Comparison of ENCODE assay signal across 8 cellular contexts in genomic region chr1:244964112-244964971, GRCh38.
A peak's percentile ranks its signal among the peaks of the same experiment; 100 is the strongest.
DNase-seq lines count a peak whose midpoint lies in the region; ATAC-seq and TF ChIP-seq lines count a peak whose summit lies in the region.

No MANE protein-coding gene starts in this region.

- POLR2A ChIA-PET in naive thymus-derived CD8-positive, alpha-beta T cell (lab: Charles Lee) = interaction anchor here (0.5 to 2.7 kb wide), 5 partner anchors 46 to 167 kb away, joined by 3 to 11 read pairs (median 3); partner anchors contain the start of gene HNRNPU

- peaks cover 22% of the 10 kb centered on the region for H3K4me1 Mint-ChIP-seq in activated T-cell treated with anti-CD3 and anti-CD28 coated beads, Interleukin-2, amount 50 U/mL, for 4 hours (ENCODE audit: low read depth)
- H3K4me1 Mint-ChIP-seq in endothelial cell (ENCODE audit: unreplicated experiment) = peaks cover 35% of the 10 kb centered on the region
- H3K4me1 Mint-ChIP-seq in naive thymus-derived CD8-positive, alpha-beta T cell = peaks cover 4 to 37% (median 19%) of the 10 kb centered on the region in 4 donors

- no peak overlapping the region for H3K4me3 Mint-ChIP-seq in activated T-cell treated with anti-CD3 and anti-CD28 coated beads, Interleukin-2, amount 50 U/mL, for 4 hours
- H3K4me3 Mint-ChIP-seq in endothelial cell (ENCODE audit: unreplicated experiment) = no peak overlapping the region
- peak overlapping the region in 3 of 10 donors; percentile 12 to 29 (median 15) for H3K4me3 Mint-ChIP-seq in naive thymus-derived CD8-positive, alpha-beta T cell

- H3K27me3 Mint-ChIP-seq in activated T-cell treated with anti-CD3 and anti-CD28 coated beads, Interleukin-2, amount 50 U/mL, for 4 hours (ENCODE audit: low read depth) = no peaks in the 10 kb centered on the region
- peaks cover 7% of the 10 kb centered on the region for H3K27me3 Mint-ChIP-seq in endothelial cell (ENCODE audit: unreplicated experiment)
- no peaks in the 10 kb centered on the region for H3K27me3 Mint-ChIP-seq in naive thymus-derived CD8-positive, alpha-beta T cell

- H3K27ac Mint-ChIP-seq in endothelial cell (ENCODE audit: unreplicated experiment) = peak overlapping the region; percentile 85
- peak overlapping the region in 7 of 10 donors; percentile 29 to 82 (median 53) for H3K27ac Mint-ChIP-seq in naive thymus-derived CD8-positive, alpha-beta T cell

- no peak for TF ChIP-seq CTCF in endothelial cell (IDR thresholded peaks at IDR 0.05; ENCODE audit: unreplicated experiment)

- peak; percentile 25 to 28 for DNase-seq in activated T-cell treated with anti-CD3 and anti-CD28 coated beads, Interleukin-2, amount 50 U/mL, for 48 hours
- no peak for DNase-seq in activated T-cell treated with anti-CD3 and anti-CD28 coated beads, Interleukin-2, amount 50 U/mL, for 4 hours
- DNase-seq in SHP77 treated with DMSO at 0.1 percent for 48 hours (lab: John Stamatoyannopoulos, UW) (peak; percentile 12), endothelial cell (ENCODE audit: low spot score) (no peak)
- peak in 1 of 10 donors; percentile 2 for DNase-seq in naive thymus-derived CD8-positive, alpha-beta T cell

- ATAC-seq in activated T-cell treated with anti-CD3 and anti-CD28 coated beads, Interleukin-2, amount 50 U/mL, for 4 hours = no peak
- ATAC-seq in naive thymus-derived CD8-positive, alpha-beta T cell = peak; percentile 27 to 54
- ATAC-seq in HG03342 (IDR thresholded peaks at IDR 0.05; ENCODE audit: unreplicated experiment) (no peak), GM18907 (IDR thresholded peaks at IDR 0.05; ENCODE audit: unreplicated experiment) (no peak), HG03571 (IDR thresholded peaks at IDR 0.05; ENCODE audit: unreplicated experiment) (no peak)

- H3K9me3 Mint-ChIP-seq in activated T-cell treated with anti-CD3 and anti-CD28 coated beads, Interleukin-2, amount 50 U/mL, for 4 hours = no peaks in the 10 kb centered on the region
- no peaks in the 10 kb centered on the region for H3K9me3 Mint-ChIP-seq in endothelial cell (ENCODE audit: unreplicated experiment)
- H3K9me3 Mint-ChIP-seq in naive thymus-derived CD8-positive, alpha-beta T cell = no peaks in the 10 kb centered on the region

- H3K36me3 Mint-ChIP-seq in activated T-cell treated with anti-CD3 and anti-CD28 coated beads, Interleukin-2, amount 50 U/mL, for 4 hours (ENCODE audit: insufficient read depth) = no peaks in the 10 kb centered on the region
- peaks cover 2% of the 10 kb centered on the region for H3K36me3 Mint-ChIP-seq in endothelial cell (ENCODE audit: low read depth, unreplicated experiment)
- no peaks in the 10 kb centered on the region for H3K36me3 Mint-ChIP-seq in naive thymus-derived CD8-positive, alpha-beta T cell

Comparison
In these comparisons a context has a peak if more than half of its experiments do, and no peak if none do; other contexts are left out.
1. DNase-seq: peak in activated T-cell treated with anti-CD3 and anti-CD28 coated beads, Interleukin-2, amount 50 U/mL, for 48 hours (2 of 2) and SHP77 treated with DMSO at 0.1 percent for 48 hours (single experiment); none in activated T-cell treated with anti-CD3 and anti-CD28 coated beads, Interleukin-2, amount 50 U/mL, for 4 hours (single experiment) and endothelial cell (single experiment).
2. ATAC-seq: peak in naive thymus-derived CD8-positive, alpha-beta T cell (2 of 2); none in activated T-cell treated with anti-CD3 and anti-CD28 coated beads, Interleukin-2, amount 50 U/mL, for 4 hours (0 of 2), HG03342 (single experiment), GM18907 (single experiment) and HG03571 (single experiment).